In the genomic region with DNA sequence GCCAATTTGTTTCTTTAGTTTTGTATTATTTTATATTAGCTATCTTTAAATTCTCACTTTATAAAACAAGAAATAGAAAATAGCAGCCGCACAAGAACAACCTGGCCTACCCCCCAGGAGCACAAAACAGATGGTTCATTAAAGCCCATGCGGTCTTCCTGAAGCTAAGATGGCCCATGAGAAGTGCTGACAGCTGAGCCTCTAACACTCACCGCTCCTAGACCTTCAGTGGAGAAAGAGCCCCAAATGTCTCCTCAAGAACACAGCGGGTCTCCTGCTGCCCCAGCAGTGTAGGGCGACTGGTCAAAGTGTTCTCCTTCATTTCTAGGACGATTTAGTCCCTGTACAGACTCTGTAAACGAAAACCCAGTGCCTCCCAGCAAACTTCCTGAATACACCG, we compare ENCODE assay signal across 1 cellular context.
TF ChIP-seq lines count a peak whose summit lies in the region.

No MANE protein-coding gene starts in this region.

TF ChIP-seq in GM23338, 12 proteins besides CTCF, POLR2A, EP300 and RAD21 (continued from another document):
- TF ChIP-seq, protein P1, sequence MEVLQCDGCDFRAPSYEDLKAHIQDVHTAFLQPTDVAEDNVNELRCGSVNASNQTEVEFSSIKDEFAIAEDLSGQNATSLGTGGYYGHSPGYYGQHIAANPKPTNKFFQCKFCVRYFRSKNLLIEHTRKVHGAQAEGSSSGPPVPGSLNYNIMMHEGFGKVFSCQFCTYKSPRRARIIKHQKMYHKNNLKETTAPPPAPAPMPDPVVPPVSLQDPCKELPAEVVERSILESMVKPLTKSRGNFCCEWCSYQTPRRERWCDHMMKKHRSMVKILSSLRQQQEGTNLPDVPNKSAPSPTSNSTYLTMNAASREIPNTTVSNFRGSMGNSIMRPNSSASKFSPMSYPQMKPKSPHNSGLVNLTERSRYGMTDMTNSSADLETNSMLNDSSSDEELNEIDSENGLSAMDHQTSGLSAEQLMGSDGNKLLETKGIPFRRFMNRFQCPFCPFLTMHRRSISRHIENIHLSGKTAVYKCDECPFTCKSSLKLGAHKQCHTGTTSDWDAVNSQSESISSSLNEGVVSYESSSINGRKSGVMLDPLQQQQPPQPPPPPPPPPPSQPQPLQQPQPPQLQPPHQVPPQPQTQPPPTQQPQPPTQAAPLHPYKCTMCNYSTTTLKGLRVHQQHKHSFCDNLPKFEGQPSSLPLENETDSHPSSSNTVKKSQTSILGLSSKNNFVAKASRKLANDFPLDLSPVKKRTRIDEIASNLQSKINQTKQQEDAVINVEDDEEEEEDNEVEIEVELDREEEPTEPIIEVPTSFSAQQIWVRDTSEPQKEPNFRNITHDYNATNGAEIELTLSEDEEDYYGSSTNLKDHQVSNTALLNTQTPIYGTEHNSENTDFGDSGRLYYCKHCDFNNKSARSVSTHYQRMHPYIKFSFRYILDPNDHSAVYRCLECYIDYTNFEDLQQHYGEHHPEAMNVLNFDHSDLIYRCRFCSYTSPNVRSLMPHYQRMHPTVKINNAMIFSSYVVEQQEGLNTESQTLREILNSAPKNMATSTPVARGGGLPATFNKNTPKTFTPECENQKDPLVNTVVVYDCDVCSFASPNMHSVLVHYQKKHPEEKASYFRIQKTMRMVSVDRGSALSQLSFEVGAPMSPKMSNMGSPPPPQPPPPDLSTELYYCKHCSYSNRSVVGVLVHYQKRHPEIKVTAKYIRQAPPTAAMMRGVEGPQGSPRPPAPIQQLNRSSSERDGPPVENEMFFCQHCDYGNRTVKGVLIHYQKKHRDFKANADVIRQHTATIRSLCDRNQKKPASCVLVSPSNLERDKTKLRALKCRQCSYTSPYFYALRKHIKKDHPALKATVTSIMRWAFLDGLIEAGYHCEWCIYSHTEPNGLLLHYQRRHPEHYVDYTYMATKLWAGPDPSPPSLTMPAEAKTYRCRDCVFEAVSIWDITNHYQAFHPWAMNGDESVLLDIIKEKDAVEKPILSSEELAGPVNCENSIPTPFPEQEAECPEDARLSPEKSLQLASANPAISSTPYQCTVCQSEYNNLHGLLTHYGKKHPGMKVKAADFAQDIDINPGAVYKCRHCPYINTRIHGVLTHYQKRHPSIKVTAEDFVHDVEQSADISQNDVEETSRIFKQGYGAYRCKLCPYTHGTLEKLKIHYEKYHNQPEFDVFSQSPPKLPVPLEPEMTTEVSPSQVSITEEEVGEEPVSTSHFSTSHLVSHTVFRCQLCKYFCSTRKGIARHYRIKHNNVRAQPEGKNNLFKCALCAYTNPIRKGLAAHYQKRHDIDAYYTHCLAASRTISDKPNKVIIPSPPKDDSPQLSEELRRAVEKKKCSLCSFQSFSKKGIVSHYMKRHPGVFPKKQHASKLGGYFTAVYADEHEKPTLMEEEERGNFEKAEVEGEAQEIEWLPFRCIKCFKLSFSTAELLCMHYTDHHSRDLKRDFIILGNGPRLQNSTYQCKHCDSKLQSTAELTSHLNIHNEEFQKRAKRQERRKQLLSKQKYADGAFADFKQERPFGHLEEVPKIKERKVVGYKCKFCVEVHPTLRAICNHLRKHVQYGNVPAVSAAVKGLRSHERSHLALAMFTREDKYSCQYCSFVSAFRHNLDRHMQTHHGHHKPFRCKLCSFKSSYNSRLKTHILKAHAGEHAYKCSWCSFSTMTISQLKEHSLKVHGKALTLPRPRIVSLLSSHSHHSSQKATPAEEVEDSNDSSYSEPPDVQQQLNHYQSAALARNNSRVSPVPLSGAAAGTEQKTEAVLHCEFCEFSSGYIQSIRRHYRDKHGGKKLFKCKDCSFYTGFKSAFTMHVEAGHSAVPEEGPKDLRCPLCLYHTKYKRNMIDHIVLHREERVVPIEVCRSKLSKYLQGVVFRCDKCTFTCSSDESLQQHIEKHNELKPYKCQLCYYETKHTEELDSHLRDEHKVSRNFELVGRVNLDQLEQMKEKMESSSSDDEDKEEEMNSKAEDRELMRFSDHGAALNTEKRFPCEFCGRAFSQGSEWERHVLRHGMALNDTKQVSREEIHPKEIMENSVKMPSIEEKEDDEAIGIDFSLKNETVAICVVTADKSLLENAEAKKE (CRISPR knock-in tag; IDR thresholded peaks at IDR 0.05): no peak
- no peak for TF ChIP-seq STAT1 (IDR thresholded peaks at IDR 0.05; ENCODE audit: unreplicated experiment)
- TF ChIP-seq ZNF114 (CRISPR knock-in tag; IDR thresholded peaks at IDR 0.05): no peak
